1 cellular context compared by ENCODE assay signal in the genomic region with DNA sequence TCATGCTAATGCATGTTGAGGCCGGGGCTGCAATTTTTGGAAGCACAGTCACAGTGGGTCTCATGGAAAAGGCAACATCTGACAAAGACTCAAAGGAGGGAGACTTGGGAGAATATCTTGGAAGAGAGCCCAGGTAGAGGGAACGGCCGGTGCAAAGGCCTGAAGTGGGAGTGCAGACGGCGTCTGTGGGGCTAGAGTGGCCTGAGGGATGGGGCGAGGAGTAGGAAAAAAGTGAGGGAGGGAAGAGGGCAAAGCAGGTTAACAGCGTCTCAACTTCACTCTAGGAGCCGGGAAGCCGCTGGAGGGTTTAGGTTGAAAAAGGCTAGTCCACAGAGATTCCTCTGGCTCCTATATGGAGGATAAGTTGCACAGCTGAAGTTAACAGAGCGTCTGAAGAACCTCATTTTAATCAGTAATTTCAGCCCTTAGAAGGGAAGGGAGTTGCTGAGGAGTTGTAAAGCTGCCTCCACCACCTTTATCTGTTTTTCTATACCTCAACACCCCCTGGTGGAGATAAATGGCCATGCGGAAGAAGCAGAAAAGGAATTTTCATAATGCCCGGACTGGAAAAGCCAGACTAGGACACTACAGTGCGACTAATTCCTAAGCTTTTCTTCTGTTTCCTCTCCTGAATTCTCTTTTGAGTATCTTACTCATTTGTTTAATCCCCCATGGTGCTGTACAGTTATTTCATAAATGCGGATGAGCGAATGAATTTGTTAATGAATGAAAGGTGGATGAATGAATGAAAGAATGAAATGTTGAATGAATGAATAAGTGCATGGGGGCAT.
A peak's percentile ranks its signal among the peaks of the same experiment; 100 is the strongest.
TF ChIP-seq lines count a peak whose summit lies in the region.

No MANE protein-coding gene starts in this region.

TF ChIP-seq in HEK293, 187 proteins besides CTCF, POLR2A, EP300 and RAD21 (continued from another document and continues in another):
- TF ChIP-seq, protein P1, sequence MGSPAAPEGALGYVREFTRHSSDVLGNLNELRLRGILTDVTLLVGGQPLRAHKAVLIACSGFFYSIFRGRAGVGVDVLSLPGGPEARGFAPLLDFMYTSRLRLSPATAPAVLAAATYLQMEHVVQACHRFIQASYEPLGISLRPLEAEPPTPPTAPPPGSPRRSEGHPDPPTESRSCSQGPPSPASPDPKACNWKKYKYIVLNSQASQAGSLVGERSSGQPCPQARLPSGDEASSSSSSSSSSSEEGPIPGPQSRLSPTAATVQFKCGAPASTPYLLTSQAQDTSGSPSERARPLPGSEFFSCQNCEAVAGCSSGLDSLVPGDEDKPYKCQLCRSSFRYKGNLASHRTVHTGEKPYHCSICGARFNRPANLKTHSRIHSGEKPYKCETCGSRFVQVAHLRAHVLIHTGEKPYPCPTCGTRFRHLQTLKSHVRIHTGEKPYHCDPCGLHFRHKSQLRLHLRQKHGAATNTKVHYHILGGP (tag by site-specific recombination; IDR thresholded peaks at IDR 0.05) = no peak
- TF ChIP-seq ZNF610 (tag by site-specific recombination; IDR thresholded peaks at IDR 0.05; ENCODE audit: borderline replicate concordance) = peak; percentile 34; the same call in 1 of the 2 replicates
- no peak for TF ChIP-seq ZNF521 (tag by site-specific recombination; IDR thresholded peaks at IDR 0.05)
- no peak for TF ChIP-seq ZNF157 (tag by site-specific recombination; IDR thresholded peaks at IDR 0.05)
- TF ChIP-seq BCL11A (tag by site-specific recombination; IDR thresholded peaks at IDR 0.05; ENCODE audit: low read depth) = no peak
- TF ChIP-seq, protein P2, sequence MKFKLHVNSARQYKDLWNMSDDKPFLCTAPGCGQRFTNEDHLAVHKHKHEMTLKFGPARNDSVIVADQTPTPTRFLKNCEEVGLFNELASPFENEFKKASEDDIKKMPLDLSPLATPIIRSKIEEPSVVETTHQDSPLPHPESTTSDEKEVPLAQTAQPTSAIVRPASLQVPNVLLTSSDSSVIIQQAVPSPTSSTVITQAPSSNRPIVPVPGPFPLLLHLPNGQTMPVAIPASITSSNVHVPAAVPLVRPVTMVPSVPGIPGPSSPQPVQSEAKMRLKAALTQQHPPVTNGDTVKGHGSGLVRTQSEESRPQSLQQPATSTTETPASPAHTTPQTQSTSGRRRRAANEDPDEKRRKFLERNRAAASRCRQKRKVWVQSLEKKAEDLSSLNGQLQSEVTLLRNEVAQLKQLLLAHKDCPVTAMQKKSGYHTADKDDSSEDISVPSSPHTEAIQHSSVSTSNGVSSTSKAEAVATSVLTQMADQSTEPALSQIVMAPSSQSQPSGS (tag by site-specific recombination; IDR thresholded peaks at IDR 0.05; ENCODE audit: low read depth) = no peak
- TF ChIP-seq, protein P3, sequence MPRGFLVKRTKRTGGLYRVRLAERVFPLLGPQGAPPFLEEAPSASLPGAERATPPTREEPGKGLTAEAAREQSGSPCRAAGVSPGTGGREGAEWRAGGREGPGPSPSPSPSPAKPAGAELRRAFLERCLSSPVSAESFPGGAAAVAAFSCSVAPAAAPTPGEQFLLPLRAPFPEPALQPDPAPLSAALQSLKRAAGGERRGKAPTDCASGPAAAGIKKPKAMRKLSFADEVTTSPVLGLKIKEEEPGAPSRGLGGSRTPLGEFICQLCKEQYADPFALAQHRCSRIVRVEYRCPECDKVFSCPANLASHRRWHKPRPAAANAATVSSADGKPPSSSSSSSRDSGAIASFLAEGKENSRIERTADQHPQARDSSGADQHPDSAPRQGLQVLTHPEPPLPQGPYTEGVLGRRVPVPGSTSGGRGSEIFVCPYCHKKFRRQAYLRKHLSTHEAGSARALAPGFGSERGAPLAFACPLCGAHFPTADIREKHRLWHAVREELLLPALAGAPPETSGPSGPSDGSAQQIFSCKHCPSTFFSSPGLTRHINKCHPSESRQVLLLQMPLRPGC (tag by site-specific recombination; IDR thresholded peaks at IDR 0.05) = no peak
- peak; percentile 66 for TF ChIP-seq IKZF3 (tag by site-specific recombination; IDR thresholded peaks at IDR 0.05)
- TF ChIP-seq, protein P4, sequence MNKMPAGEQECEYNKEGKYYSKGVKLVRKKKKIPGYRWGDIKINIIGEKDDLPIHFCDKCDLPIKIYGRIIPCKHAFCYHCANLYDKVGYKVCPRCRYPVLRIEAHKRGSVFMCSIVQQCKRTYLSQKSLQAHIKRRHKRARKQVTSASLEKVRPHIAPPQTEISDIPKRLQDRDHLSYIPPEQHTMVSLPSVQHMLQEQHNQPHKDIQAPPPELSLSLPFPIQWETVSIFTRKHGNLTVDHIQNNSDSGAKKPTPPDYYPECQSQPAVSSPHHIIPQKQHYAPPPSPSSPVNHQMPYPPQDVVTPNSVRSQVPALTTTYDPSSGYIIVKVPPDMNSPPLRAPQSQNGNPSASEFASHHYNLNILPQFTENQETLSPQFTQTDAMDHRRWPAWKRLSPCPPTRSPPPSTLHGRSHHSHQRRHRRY (tag by site-specific recombination; IDR thresholded peaks at IDR 0.05) = no peak
- TF ChIP-seq ZNF175 (tag by site-specific recombination; IDR thresholded peaks at IDR 0.05) = no peak
- TF ChIP-seq, protein P5, sequence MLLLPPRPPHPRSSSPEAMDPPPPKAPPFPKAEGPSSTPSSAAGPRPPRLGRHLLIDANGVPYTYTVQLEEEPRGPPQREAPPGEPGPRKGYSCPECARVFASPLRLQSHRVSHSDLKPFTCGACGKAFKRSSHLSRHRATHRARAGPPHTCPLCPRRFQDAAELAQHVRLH (tag by site-specific recombination; IDR thresholded peaks at IDR 0.05) = no peak
- no peak for TF ChIP-seq ZNF514 (tag by site-specific recombination; IDR thresholded peaks at IDR 0.05)
- TF ChIP-seq KLF1 (tag by site-specific recombination; IDR thresholded peaks at IDR 0.05) = no peak
- TF ChIP-seq, protein P6, sequence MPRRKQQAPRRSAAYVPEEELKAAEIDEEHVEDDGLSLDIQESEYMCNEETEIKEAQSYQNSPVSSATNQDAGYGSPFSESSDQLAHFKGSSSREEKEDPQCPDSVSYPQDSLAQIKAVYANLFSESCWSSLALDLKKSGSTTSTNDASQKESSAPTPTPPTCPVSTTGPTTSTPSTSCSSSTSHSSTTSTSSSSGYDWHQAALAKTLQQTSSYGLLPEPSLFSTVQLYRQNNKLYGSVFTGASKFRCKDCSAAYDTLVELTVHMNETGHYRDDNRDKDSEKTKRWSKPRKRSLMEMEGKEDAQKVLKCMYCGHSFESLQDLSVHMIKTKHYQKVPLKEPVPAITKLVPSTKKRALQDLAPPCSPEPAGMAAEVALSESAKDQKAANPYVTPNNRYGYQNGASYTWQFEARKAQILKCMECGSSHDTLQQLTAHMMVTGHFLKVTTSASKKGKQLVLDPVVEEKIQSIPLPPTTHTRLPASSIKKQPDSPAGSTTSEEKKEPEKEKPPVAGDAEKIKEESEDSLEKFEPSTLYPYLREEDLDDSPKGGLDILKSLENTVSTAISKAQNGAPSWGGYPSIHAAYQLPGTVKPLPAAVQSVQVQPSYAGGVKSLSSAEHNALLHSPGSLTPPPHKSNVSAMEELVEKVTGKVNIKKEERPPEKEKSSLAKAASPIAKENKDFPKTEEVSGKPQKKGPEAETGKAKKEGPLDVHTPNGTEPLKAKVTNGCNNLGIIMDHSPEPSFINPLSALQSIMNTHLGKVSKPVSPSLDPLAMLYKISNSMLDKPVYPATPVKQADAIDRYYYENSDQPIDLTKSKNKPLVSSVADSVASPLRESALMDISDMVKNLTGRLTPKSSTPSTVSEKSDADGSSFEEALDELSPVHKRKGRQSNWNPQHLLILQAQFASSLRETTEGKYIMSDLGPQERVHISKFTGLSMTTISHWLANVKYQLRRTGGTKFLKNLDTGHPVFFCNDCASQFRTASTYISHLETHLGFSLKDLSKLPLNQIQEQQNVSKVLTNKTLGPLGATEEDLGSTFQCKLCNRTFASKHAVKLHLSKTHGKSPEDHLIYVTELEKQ (tag by site-specific recombination; IDR thresholded peaks at IDR 0.05; ENCODE audit: borderline replicate concordance) = no peak
- TF ChIP-seq, protein P7, sequence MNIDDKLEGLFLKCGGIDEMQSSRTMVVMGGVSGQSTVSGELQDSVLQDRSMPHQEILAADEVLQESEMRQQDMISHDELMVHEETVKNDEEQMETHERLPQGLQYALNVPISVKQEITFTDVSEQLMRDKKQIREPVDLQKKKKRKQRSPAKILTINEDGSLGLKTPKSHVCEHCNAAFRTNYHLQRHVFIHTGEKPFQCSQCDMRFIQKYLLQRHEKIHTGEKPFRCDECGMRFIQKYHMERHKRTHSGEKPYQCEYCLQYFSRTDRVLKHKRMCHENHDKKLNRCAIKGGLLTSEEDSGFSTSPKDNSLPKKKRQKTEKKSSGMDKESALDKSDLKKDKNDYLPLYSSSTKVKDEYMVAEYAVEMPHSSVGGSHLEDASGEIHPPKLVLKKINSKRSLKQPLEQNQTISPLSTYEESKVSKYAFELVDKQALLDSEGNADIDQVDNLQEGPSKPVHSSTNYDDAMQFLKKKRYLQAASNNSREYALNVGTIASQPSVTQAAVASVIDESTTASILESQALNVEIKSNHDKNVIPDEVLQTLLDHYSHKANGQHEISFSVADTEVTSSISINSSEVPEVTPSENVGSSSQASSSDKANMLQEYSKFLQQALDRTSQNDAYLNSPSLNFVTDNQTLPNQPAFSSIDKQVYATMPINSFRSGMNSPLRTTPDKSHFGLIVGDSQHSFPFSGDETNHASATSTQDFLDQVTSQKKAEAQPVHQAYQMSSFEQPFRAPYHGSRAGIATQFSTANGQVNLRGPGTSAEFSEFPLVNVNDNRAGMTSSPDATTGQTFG (tag by site-specific recombination; IDR thresholded peaks at IDR 0.05; ENCODE audit: borderline replicate concordance) = no peak
- TF ChIP-seq ZNF324 (tag by site-specific recombination; IDR thresholded peaks at IDR 0.05) = no peak
- 0 out of 2 replicates have a peak, but pooled peaks have one; percentile 32 for TF ChIP-seq ZNF223 (tag by site-specific recombination; IDR thresholded peaks at IDR 0.05)
- TF ChIP-seq ZNF292 (tag by site-specific recombination; IDR thresholded peaks at IDR 0.05; ENCODE audit: borderline replicate concordance, low read depth) = no peak
- no peak for TF ChIP-seq ZNF473 (tag by site-specific recombination; IDR thresholded peaks at IDR 0.05)
- TF ChIP-seq, protein P8, sequence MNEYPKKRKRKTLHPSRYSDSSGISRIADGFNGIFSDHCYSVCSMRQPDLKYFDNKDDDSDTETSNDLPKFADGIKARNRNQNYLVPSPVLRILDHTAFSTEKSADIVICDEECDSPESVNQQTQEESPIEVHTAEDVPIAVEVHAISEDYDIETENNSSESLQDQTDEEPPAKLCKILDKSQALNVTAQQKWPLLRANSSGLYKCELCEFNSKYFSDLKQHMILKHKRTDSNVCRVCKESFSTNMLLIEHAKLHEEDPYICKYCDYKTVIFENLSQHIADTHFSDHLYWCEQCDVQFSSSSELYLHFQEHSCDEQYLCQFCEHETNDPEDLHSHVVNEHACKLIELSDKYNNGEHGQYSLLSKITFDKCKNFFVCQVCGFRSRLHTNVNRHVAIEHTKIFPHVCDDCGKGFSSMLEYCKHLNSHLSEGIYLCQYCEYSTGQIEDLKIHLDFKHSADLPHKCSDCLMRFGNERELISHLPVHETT (tag by site-specific recombination; IDR thresholded peaks at IDR 0.05) = no peak
- TF ChIP-seq ZNF202 (tag by site-specific recombination; IDR thresholded peaks at IDR 0.05; ENCODE audit: borderline replicate concordance) = no peak
- TF ChIP-seq ZNF555 (tag by site-specific recombination; conservative IDR thresholded peaks at IDR 0.05) = no peak
- no peak for TF ChIP-seq ZNF404 (tag by site-specific recombination; IDR thresholded peaks at IDR 0.05)
- no peak for TF ChIP-seq ZNF140 (tag by site-specific recombination; IDR thresholded peaks at IDR 0.05)
- TF ChIP-seq, protein P9, sequence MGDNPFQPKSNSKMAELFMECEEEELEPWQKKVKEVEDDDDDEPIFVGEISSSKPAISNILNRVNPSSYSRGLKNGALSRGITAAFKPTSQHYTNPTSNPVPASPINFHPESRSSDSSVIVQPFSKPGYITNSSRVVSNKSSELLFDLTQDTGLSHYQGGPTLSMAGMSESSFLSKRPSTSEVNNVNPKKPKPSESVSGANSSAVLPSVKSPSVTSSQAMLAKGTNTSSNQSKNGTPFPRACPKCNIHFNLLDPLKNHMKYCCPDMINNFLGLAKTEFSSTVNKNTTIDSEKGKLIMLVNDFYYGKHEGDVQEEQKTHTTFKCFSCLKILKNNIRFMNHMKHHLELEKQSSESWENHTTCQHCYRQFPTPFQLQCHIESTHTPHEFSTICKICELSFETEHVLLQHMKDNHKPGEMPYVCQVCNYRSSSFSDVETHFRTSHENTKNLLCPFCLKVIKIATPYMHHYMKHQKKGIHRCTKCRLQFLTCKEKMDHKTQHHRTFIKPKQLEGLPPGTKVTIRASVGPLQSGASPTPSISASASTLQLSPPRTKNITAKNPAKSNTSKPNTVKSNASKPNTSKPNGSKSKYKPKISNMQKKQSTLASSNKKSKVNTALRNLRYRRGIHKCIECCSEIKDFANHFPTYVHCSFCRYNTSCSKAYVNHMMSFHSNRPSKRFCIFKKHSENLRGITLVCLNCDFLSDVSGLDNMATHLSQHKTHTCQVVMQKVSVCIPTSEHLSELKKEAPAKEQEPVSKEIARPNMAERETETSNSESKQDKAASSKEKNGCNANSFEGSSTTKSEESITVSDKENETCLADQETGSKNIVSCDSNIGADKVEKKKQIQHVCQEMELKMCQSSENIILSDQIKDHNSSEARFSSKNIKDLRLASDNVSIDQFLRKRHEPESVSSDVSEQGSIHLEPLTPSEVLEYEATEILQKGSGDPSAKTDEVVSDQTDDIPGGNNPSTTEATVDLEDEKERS (tag by site-specific recombination; IDR thresholded peaks at IDR 0.05) = no peak
- no peak for TF ChIP-seq ZNF274 (IDR thresholded peaks at IDR 0.05; ENCODE audit: low read length)
- no peak for TF ChIP-seq ZNF274 (tag by site-specific recombination; IDR thresholded peaks at IDR 0.05; ENCODE audit: borderline replicate concordance)
- no peak for TF ChIP-seq ZNF596 (tag by site-specific recombination; IDR thresholded peaks at IDR 0.05)
